Comparison of ENCODE assay signal across 7 cellular contexts in the genomic region with DNA sequence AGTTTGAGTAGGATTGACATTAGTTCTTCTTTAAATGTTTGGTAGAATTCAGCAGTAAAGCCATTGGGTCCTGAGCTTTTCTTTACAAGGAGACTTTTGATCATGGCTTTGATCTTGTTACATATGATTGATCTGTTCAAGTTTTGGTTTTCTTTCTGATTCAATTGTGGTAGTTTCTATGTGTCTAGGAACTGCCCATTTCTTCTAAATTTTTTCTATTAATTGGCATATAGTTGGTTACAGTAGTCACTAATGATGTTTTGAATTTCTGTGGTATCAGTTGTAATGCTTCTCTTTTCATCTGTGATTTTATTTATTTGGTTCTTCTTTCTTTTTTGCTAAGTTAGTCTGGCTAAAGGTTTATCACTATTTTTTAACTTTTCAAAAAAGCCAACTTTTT.
"Had no signal": no experiment of that assay in that cellular context is flagged by ENCODE, and none has a peak within 500 bp of the region (broad histone marks: within the 10 kb centered on the region; RNA-seq: fewer than 3 reads in every experiment).

No MANE protein-coding gene starts in this region.

- DNase-seq: IMR-90, KBM-7 had no signal

- ATAC-seq: HepG2, K562 had no signal

- H3K27ac ChIP-seq: HL-60 had no signal

- H3K4me3 Mint-ChIP-seq: IgD-negative memory B cell had no signal

- H3K4me3 ChIP-seq: K562 had no signal

- H3K27ac Mint-ChIP-seq: IgD-negative memory B cell had no signal

- H3K4me1 Mint-ChIP-seq: IgD-negative memory B cell had no signal

- H3K27me3 Mint-ChIP-seq: IgD-negative memory B cell had no signal

- H3K36me3 Mint-ChIP-seq: IgD-negative memory B cell had no signal

- FAIRE-seq: HepG2, HTR-8/SVneo, K562 had no signal
